8 cellular contexts compared by ENCODE assay signal in genomic region chr15:69523010-69524001, GRCh38.
A peak's percentile ranks its signal among the peaks of the same experiment; 100 is the strongest.
DNase-seq lines count a peak whose midpoint lies in the region; ATAC-seq, FAIRE-seq and TF ChIP-seq lines count a peak whose summit lies in the region.

No MANE protein-coding gene starts in this region.

- no peaks in the 10 kb centered on the region for H3K79me2 ChIP-seq in MM.1S (ENCODE audit: low read length)

- TF ChIP-seq CTCF in MM.1S (IDR thresholded peaks at IDR 0.05; ENCODE audit: low read length): peak; percentile 75

- H3K4me1 ChIP-seq in MM.1S (ENCODE audit: low read length): no peaks in the 10 kb centered on the region

- no peaks in the 10 kb centered on the region for H3K9me2 ChIP-seq in MM.1S (replicated peaks; ENCODE audit: insufficient read depth, low read length)

- no peak for ATAC-seq in GM18505 (IDR thresholded peaks at IDR 0.05; ENCODE audit: unreplicated experiment)

- FAIRE-seq in urothelium cell line (lab: Jason Lieb, UNC): peak; percentile 62

- no peak for TF ChIP-seq POLR2A in GM18505 (IDR thresholded peaks at IDR 0.05; ENCODE audit: borderline replicate concordance, extremely low read depth, insufficient read depth, insufficient read length)

- H3K4me2 ChIP-seq in MM.1S (ENCODE audit: low read depth, low read length): no peak overlapping the region

- DNase-seq in EL: peak; percentile 69
- DNase-seq in MM.1S: peak; percentile 56
- peak; percentile 77 for DNase-seq in SK-N-DZ (ENCODE audit: low spot score)
- DNase-seq in activated naive CD4-positive, alpha-beta T cell treated with Interleukin-2 at 50 U/mL for 16 hours: peak; percentile 69
- peak; percentile 70 for DNase-seq in glomerular visceral epithelial cell (ENCODE audit: extremely low spot score)
- peak; percentile 92 for DNase-seq in posterior vena cava (ENCODE audit: low spot score)
- peak; percentile 75 for DNase-seq in urothelium cell line (ENCODE audit: low spot score)

- no peak overlapping the region for H3K27ac ChIP-seq in MM.1S (ENCODE audit: low read length)

- no peaks in the 10 kb centered on the region for H4K20me1 ChIP-seq in MM.1S (ENCODE audit: insufficient read depth, low read length)

- no peak overlapping the region for H3K4me3 ChIP-seq in MM.1S (ENCODE audit: low read length)

- no peak overlapping the region for H2AFZ ChIP-seq in MM.1S (ENCODE audit: low read length)

- H3F3A ChIP-seq in MM.1S (ENCODE audit: insufficient read depth, low read length): no peaks in the 10 kb centered on the region

- no peaks in the 10 kb centered on the region for H3K36me3 ChIP-seq in MM.1S (replicated peaks; ENCODE audit: insufficient read depth, low read length)

- no peak overlapping the region for H3K9ac ChIP-seq in MM.1S (ENCODE audit: low read length)

- H3K27me3 ChIP-seq in MM.1S (replicated peaks; ENCODE audit: insufficient read depth, low read length): no peaks in the 10 kb centered on the region

- intact Hi-C loops in posterior vena cava (cut with DNase I): no loop called here

- H3K9me3 ChIP-seq in MM.1S (replicated peaks; ENCODE audit: insufficient read depth, low read length): no peaks in the 10 kb centered on the region
